Comparison of ENCODE assay signal across 8 cellular contexts in the genomic region with DNA sequence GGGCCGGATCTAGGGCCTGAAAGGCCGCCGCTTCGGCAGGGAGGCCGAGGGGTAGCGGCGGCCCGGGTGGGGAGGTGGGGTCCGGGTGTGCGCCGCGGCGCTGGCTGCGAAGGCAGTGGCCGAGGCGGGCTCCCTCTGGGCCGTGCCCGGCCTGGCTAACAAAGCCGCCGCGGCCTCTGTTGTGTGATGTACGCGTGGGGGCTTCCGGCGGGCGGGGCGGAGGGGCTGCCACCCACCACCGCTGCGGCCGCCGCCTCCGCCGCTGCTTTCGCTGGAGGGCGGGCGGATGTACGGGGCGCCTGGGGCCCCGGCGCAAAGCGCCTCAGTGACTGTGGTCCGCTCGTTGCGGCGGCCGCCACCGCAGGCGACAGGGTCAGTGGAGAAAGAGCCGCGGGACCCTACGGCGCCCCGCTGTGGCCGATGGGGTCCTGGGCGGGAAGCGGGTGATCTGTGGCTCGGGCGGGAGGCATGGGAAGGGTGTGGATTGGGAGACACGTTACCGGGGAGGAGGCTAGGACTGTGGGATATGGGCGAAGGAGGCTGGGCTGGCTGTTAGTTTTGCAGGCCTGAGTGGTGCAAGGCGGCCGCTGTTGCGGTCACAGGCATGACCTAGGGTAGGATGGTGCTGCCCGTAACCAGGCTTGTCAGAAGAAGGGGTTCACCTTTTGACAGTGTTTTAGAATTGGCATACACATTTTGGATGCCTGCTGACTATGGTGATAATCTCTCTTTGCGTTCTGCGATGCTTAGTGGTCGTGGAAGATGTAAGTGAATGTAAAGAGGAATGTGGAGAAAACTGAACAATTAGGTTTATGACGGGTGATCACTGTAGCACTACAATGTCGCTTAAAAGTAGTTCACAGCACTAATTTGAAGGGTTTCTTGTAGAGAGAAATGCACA.
DNase-seq lines count a peak whose midpoint lies in the region; ATAC-seq and TF ChIP-seq lines count a peak whose summit lies in the region.

No MANE protein-coding gene starts in this region.

- DNase-seq in NCI-H1092 treated with DMSO at 0.1 percent for 48 hours (lab: John Stamatoyannopoulos, UW) (peak; percentile 31), NCI-H1092 (lab: John Stamatoyannopoulos, UW) (no peak), MV-4-11 (lab: John Stamatoyannopoulos, UW) (peak; percentile 69), choroid plexus epithelial cell (ENCODE audit: low read depth) (peak; percentile 50), left kidney (ENCODE audit: low read depth, low spot score) (peak; percentile 92)
- peak; percentile 43 for DNase-seq in activated CD4-positive, alpha-beta T cell treated with anti-CD3 and anti-CD28 coated beads for 1 hour
- peak; percentile 57 to 69 for DNase-seq in stimulated activated CD4-positive, alpha-beta T cell treated with anti-CD3 and anti-CD28 coated beads, Interleukin-2, amount 100 ng/mL, for 24 hours

- H3K4me3 ChIP-seq in choroid plexus epithelial cell (ENCODE audit: low read depth, low read length), result peak overlapping the region; percentile 87

- peak; percentile 26 for TF ChIP-seq CTCF in choroid plexus epithelial cell (conservative IDR thresholded peaks at IDR 0.05; ENCODE audit: low read depth, low read length)

- peak; percentile 37 for ATAC-seq in HG02588 (IDR thresholded peaks at IDR 0.05; ENCODE audit: unreplicated experiment)
